ENCODE assay signal across 8 cellular contexts in genomic region chr17:35587074-35587961, GRCh38. TPM values are rescaled to one million over a fixed set of nuclear protein-coding genes. Genes with fewer than 3 reads are reported as not detected.
DNase-seq lines count a peak whose midpoint lies in the region; ATAC-seq and TF ChIP-seq lines count a peak whose summit lies in the region.

Gene AP2B1, plus strand, starts transcription at chr17:35587322. Its CDS starts 6,709 bp downstream, at chr17:35594031.

- peaks cover 24% of the 10 kb centered on the region for H3K4me1 ChIP-seq in RWPE2 (ENCODE audit: insufficient read depth, poor library complexity, severe bottlenecking)

- H3K9me3 ChIP-seq in RWPE2 (ENCODE audit: severe bottlenecking): no peaks in the 10 kb centered on the region

- intact Hi-C loops in activated T-helper 2 cell treated with anti-CD3 and anti-CD28 coated beads, Interferon-gamma antibody, Interleukin-2, Interleukin-4, amounts not matched to agents 10 μg/mL and 5 μg/mL and 100 μg/mL, durations not matched to agents 14 hours and 24 hours and 36 hours (cut with micrococcal nuclease): loop anchor here (1.0 to 10.0 kb wide), 7 partner anchors 9 to 345 kb away; partner anchors contain the start of genes PEX12, SLFN13, SLFN5 and TAF15
- intact Hi-C loops in natural killer cell (cut with micrococcal nuclease): loop anchor here (1.0 to 10.0 kb wide), 5 partner anchors 9 to 955 kb away; partner anchors contain the start of genes GGNBP2, PEX12 and SLFN12

- H3K9me3 Mint-ChIP-seq in activated T-helper 2 cell treated with anti-CD3 and anti-CD28 coated beads, Interferon-gamma antibody, Interleukin-2, Interleukin-4, amounts not matched to agents 10 μg/mL and 5 μg/mL and 100 μg/mL, durations not matched to agents 14 hours and 24 hours and 36 hours: no peaks in the 10 kb centered on the region
- no peaks in the 10 kb centered on the region for H3K9me3 Mint-ChIP-seq in natural killer cell

- ATAC-seq in RWPE2 (ENCODE audit: low read depth): peak; percentile 79
- peak; percentile 94 to 98 (median 98) for ATAC-seq in natural killer cell

- TF ChIP-seq CTCF in RWPE2 (IDR thresholded peaks at IDR 0.05; ENCODE audit: poor library complexity, severe bottlenecking) (no peak), natural killer cell (IDR thresholded peaks at IDR 0.05) (no peak)

- peak within 1 kb of the TSS; percentile 96 for H3K27ac Mint-ChIP-seq in activated T-helper 2 cell treated with anti-CD3 and anti-CD28 coated beads, Interferon-gamma antibody, Interleukin-2, Interleukin-4, amounts not matched to agents 10 μg/mL and 5 μg/mL and 100 μg/mL, durations not matched to agents 14 hours and 24 hours and 36 hours
- peak within 1 kb of the TSS; percentile 94 to 100 for H3K27ac Mint-ChIP-seq in natural killer cell

- H3K4me3 Mint-ChIP-seq in activated T-helper 2 cell treated with anti-CD3 and anti-CD28 coated beads, Interferon-gamma antibody, Interleukin-2, Interleukin-4, amounts not matched to agents 10 μg/mL and 5 μg/mL and 100 μg/mL, durations not matched to agents 14 hours and 24 hours and 36 hours (ENCODE audit: low read depth): peak within 1 kb of the TSS; percentile 94
- peak within 1 kb of the TSS; percentile 94 for H3K4me3 Mint-ChIP-seq in natural killer cell

- H3K36me3 Mint-ChIP-seq in activated T-helper 2 cell treated with anti-CD3 and anti-CD28 coated beads, Interferon-gamma antibody, Interleukin-2, Interleukin-4, amounts not matched to agents 10 μg/mL and 5 μg/mL and 100 μg/mL, durations not matched to agents 14 hours and 24 hours and 36 hours (ENCODE audit: low read depth): peaks cover 10% of the 10 kb centered on the region
- no peaks in the 10 kb centered on the region for H3K36me3 Mint-ChIP-seq in natural killer cell

- DNase-seq in Daoy (ENCODE audit: low read depth): peak; percentile 98
- DNase-seq in GOT3 (lab: John Stamatoyannopoulos, UW): peak; percentile 76
- peak; percentile 94 for DNase-seq in LoVo (ENCODE audit: low spot score)
- peak; percentile 90 for DNase-seq in RWPE2 (ENCODE audit: low spot score)
- DNase-seq in activated T-helper 2 cell treated with anti-CD3 and anti-CD28 coated beads, Interferon-gamma antibody, Interleukin-2, Interleukin-4, amounts not matched to agents 10 μg/mL and 5 μg/mL and 100 μg/mL, durations not matched to agents 14 hours and 24 hours and 36 hours (ENCODE audit: low spot score): peak; percentile 96
- DNase-seq in fibroblast of peridontal ligament (ENCODE audit: extremely low read depth): peak; percentile 97
- DNase-seq in natural killer cell: peak; percentile 99
- peak; percentile 91 for DNase-seq in stimulated activated naive CD4-positive, alpha-beta T cell treated with Interleukin-2 at 50 U/mL for 16 hours (lab: John Stamatoyannopoulos, UW)

- peak within 1 kb of the TSS; percentile 90 for H3K27ac ChIP-seq in RWPE2 (ENCODE audit: poor library complexity, severe bottlenecking)

- H3K36me3 ChIP-seq in RWPE2 (ENCODE audit: low read depth): peaks cover 19% of the 10 kb centered on the region

- peaks cover 30% of the 10 kb centered on the region for H3K4me1 Mint-ChIP-seq in activated T-helper 2 cell treated with anti-CD3 and anti-CD28 coated beads, Interferon-gamma antibody, Interleukin-2, Interleukin-4, amounts not matched to agents 10 μg/mL and 5 μg/mL and 100 μg/mL, durations not matched to agents 14 hours and 24 hours and 36 hours (ENCODE audit: low read depth)
- H3K4me1 Mint-ChIP-seq in natural killer cell: peaks cover 28 to 33% of the 10 kb centered on the region in 2 donors

- peak within 1 kb of the TSS; percentile 51 for H3K4me3 ChIP-seq in RWPE2 (ENCODE audit: severe bottlenecking)

- peaks cover 7% of the 10 kb centered on the region for H3K27me3 Mint-ChIP-seq in activated T-helper 2 cell treated with anti-CD3 and anti-CD28 coated beads, Interferon-gamma antibody, Interleukin-2, Interleukin-4, amounts not matched to agents 10 μg/mL and 5 μg/mL and 100 μg/mL, durations not matched to agents 14 hours and 24 hours and 36 hours (ENCODE audit: low read depth)
- H3K27me3 Mint-ChIP-seq in natural killer cell (ENCODE audit: low read depth in 2 of 2): peaks cover 0 to 9% of the 10 kb centered on the region in 2 donors

- H3K27me3 ChIP-seq in RWPE2 (ENCODE audit: insufficient read depth, poor library complexity, severe bottlenecking): no peaks in the 10 kb centered on the region

RNA-seq across cellular contexts. Expression of gene AP2B1, which starts in this region (rescaled TPM):
- 87.9 and 88.1 TPM in 2 replicates for total RNA-seq in Daoy (2014; rRNA removed; shearing (Covaris generic))
- total RNA-seq in activated T-helper 2 cell treated with anti-CD3 and anti-CD28 coated beads, Interferon-gamma antibody, Interleukin-2, Interleukin-4, amounts not matched to agents 10 μg/mL and 5 μg/mL and 100 μg/mL, durations not matched to agents 14 hours and 24 hours and 36 hours: 177 and 194 TPM in 2 replicates
- total RNA-seq in natural killer cell: 100 to 1,000 TPM; 111 to 148 (median 139) TPM

Comparison
In these comparisons a context has a peak if more than half of its experiments do, and no peak if none do; other contexts are left out.
1. Peak in every context shown above with its lines: DNase-seq, ATAC-seq, H3K4me3 ChIP-seq and H3K27ac ChIP-seq.